ENCODE assay signal across 8 cellular contexts in genomic region chr5:175696139-175696854, GRCh38. TPM values are rescaled to one million over a fixed set of nuclear protein-coding genes. Genes with fewer than 3 reads are reported as not detected.
DNase-seq lines count a peak whose midpoint lies in the region; ATAC-seq and TF ChIP-seq lines count a peak whose summit lies in the region.

No MANE protein-coding gene starts in this region.

- H3K36me3 ChIP-seq in mesenchymal stem cell (ENCODE audit: control insufficient read depth in 1 of 2, insufficient read depth in 2 of 2, low read depth in 1 of 2, low read length in 2 of 2), result no peaks in the 10 kb centered on the region

- H3K23ac ChIP-seq in mesenchymal stem cell (ENCODE audit: low read length in 2 of 2), result peak overlapping the region in 1 of 2 experiments; percentile 59

- no peak overlapping the region for H2BK15ac ChIP-seq in mesenchymal stem cell (ENCODE audit: low read depth, poor library complexity, severe bottlenecking)

- peak overlapping the region; percentile 51 for H2AFZ ChIP-seq in mesenchymal stem cell (ENCODE audit: low read depth, low read length)

- no peak overlapping the region for H4K91ac ChIP-seq in mesenchymal stem cell (ENCODE audit: low read length)

- no peak overlapping the region for H4K8ac ChIP-seq in mesenchymal stem cell (ENCODE audit: low read length)

- no peak overlapping the region for H3K14ac ChIP-seq in mesenchymal stem cell (ENCODE audit: low read length in 2 of 2)

- TF ChIP-seq CTCF in LNCaP clone FGC (IDR thresholded peaks at IDR 0.05; ENCODE audit: control insufficient read depth, extremely low read depth, insufficient read depth), result peak; percentile 38
- peak; percentile 77 for TF ChIP-seq CTCF in VCaP (conservative IDR thresholded peaks at IDR 0.05)

- H3K4me1 ChIP-seq in mesenchymal stem cell (ENCODE audit: control insufficient read depth, insufficient read depth, low read depth, low read length), result peaks cover 2% of the 10 kb centered on the region

- no peaks in the 10 kb centered on the region for H3K9me3 ChIP-seq in mesenchymal stem cell (ENCODE audit: control insufficient read depth, low read length)

- no peak overlapping the region for H2BK5ac ChIP-seq in mesenchymal stem cell (ENCODE audit: low read depth, low read length, poor library complexity, severe bottlenecking)

- H3K18ac ChIP-seq in mesenchymal stem cell (ENCODE audit: low read depth in 1 of 2, low read length in 2 of 2), result peak overlapping the region in 1 of 2 experiments; percentile 23

- no peak overlapping the region for H2AK5ac ChIP-seq in mesenchymal stem cell (ENCODE audit: low read length, severe bottlenecking)

- H3K27ac ChIP-seq in VCaP (0 out of 2 replicates have a peak overlapping the region, but pooled peaks have one; percentile 13), caudate nucleus (ENCODE audit: low read depth, low read length) (peak overlapping the region; percentile 82), mesenchymal stem cell (ENCODE audit: low read length, poor library complexity, severe bottlenecking) (no peak overlapping the region)

- no peak overlapping the region for H2BK12ac ChIP-seq in mesenchymal stem cell (ENCODE audit: low read length in 2 of 2)

- peaks cover 0 to 34% of the 10 kb centered on the region in 2 experiments for H3K27me3 ChIP-seq in mesenchymal stem cell (ENCODE audit: control insufficient read depth in 1 of 2, insufficient read depth in 1 of 2, low read length in 2 of 2)

- ATAC-seq in GM19455 (IDR thresholded peaks at IDR 0.05; ENCODE audit: unreplicated experiment) (no peak), GM19467 (IDR thresholded peaks at IDR 0.05; ENCODE audit: unreplicated experiment) (no peak)

- no peak overlapping the region for H3K4me3 ChIP-seq in LNCaP clone FGC (ENCODE audit: low read depth, low read length)
- no peak overlapping the region for H3K4me3 ChIP-seq in mesenchymal stem cell (ENCODE audit: insufficient read depth in 1 of 2, low read depth in 1 of 2, low read length in 2 of 2)

- no peak overlapping the region for H2BK120ac ChIP-seq in mesenchymal stem cell (ENCODE audit: low read depth, low read length)

- no peak overlapping the region for H3K4ac ChIP-seq in mesenchymal stem cell (ENCODE audit: low read depth in 1 of 2, low read length in 2 of 2)

- WGBS in mesenchymal stem cell, result 50% methylated on average over 12 of the region's 16 CpGs

- no peak overlapping the region for H3K4me2 ChIP-seq in mesenchymal stem cell (ENCODE audit: low read length, poor library complexity, severe bottlenecking)

- H3K79me1 ChIP-seq in mesenchymal stem cell (replicated peaks; ENCODE audit: low read length, poor library complexity, severe bottlenecking), result no peaks in the 10 kb centered on the region

- H3K9ac ChIP-seq in mesenchymal stem cell (ENCODE audit: low read length), result no peak overlapping the region

- DNase-seq in DMS153 (lab: John Stamatoyannopoulos, UW) (peak; percentile 34), LNCaP clone FGC (ENCODE audit: low read depth) (peak; percentile 6), caudate nucleus (lab: John Stamatoyannopoulos, UW) (peak in 24 of 61 donors; percentile 21 to 57 (median 44)), mesenchymal stem cell (peak; percentile 26)
- DNase-seq in stimulated activated CD8-positive, alpha-beta memory T cell treated with anti-CD3 and anti-CD28 coated beads, Interleukin-7, amount 100 ng/mL, for 24 hours (ENCODE audit: low read depth), result peak; percentile 36

RNA-seq across cellular contexts. Expression of gene HRH2, which starts 38.4 kb away (rescaled TPM):
- 0.33 TPM for polyA plus RNA-seq in mesenchymal stem cell (2013, experiment 1 of 2)
- 0.18 TPM for polyA plus RNA-seq in mesenchymal stem cell (2013, experiment 2 of 2)
